Comparison of ENCODE assay signal across 20 cellular contexts in genomic region chr9:128765499-128765898, GRCh38. TPM values are rescaled to one million over a fixed set of nuclear protein-coding genes. Genes with fewer than 3 reads are reported as not detected.
DNase-seq lines count a peak whose midpoint lies in the region; ATAC-seq and TF ChIP-seq lines count a peak whose summit lies in the region.
"Had no signal": no experiment of that assay in that cellular context is flagged by ENCODE, and none has a peak within 500 bp of the region (broad histone marks: within the 10 kb centered on the region; RNA-seq: fewer than 3 reads in every experiment).

No MANE protein-coding gene starts in this region.

- no peak overlapping the region for H2AK5ac ChIP-seq in mesenchymal stem cell (ENCODE audit: low read length, severe bottlenecking)

- H3K4me1 Mint-ChIP-seq in central memory CD8-positive, alpha-beta T cell: peaks cover 40% of the 10 kb centered on the region
- H3K4me1 Mint-ChIP-seq in stimulated activated naive B cell treated with anti-CD40 and anti-IgM and Interleukin-4, amounts not matched to agents 10 μg/mL and 1 μg/mL and 100 μg/mL, for 72 hours: peaks cover 43 to 71% of the 10 kb centered on the region in 2 donors

- no peak overlapping the region for H3K4me3 Mint-ChIP-seq in central memory CD8-positive, alpha-beta T cell
- peak overlapping the region in 1 of 2 donors; percentile 61 for H3K4me3 Mint-ChIP-seq in stimulated activated naive B cell treated with anti-CD40 and anti-IgM and Interleukin-4, amounts not matched to agents 10 μg/mL and 1 μg/mL and 100 μg/mL, for 72 hours

- no peak overlapping the region for H2BK5ac ChIP-seq in mesenchymal stem cell (ENCODE audit: low read depth, low read length, poor library complexity, severe bottlenecking)

- no peaks in the 10 kb centered on the region for H3K9me3 ChIP-seq in mesenchymal stem cell (ENCODE audit: control insufficient read depth, low read length)
- H3K9me3 ChIP-seq in osteoblast (ENCODE audit: low read depth, low read length): no peaks in the 10 kb centered on the region

- peaks cover 17 to 25% of the 10 kb centered on the region in 2 experiments for H3K36me3 ChIP-seq in mesenchymal stem cell (ENCODE audit: control insufficient read depth in 1 of 2, insufficient read depth in 2 of 2, low read depth in 1 of 2, low read length in 2 of 2)
- no peaks in the 10 kb centered on the region for H3K36me3 ChIP-seq in osteoblast (ENCODE audit: insufficient read depth, low read length)

- H2BK15ac ChIP-seq in mesenchymal stem cell (ENCODE audit: low read depth, poor library complexity, severe bottlenecking): no peak overlapping the region

- H3K27ac ChIP-seq in mesenchymal stem cell (ENCODE audit: low read length, poor library complexity, severe bottlenecking) (peak overlapping the region; percentile 37), osteoblast (ENCODE audit: low read depth, low read length) (no peak overlapping the region)
- H3K27ac ChIP-seq: C4-2B, HL-60 had no signal

- H3K14ac ChIP-seq in mesenchymal stem cell (ENCODE audit: low read length in 2 of 2): no peak overlapping the region

- no peak overlapping the region for H4K8ac ChIP-seq in mesenchymal stem cell (ENCODE audit: low read length)

- H4K20me1 ChIP-seq in osteoblast (ENCODE audit: insufficient read depth, low read length): peaks cover 21% of the 10 kb centered on the region

- H3K18ac ChIP-seq in mesenchymal stem cell (ENCODE audit: low read depth in 1 of 2, low read length in 2 of 2): no peak overlapping the region

- H3K4me2 ChIP-seq in mesenchymal stem cell (ENCODE audit: low read length, poor library complexity, severe bottlenecking) (no peak overlapping the region), osteoblast (ENCODE audit: insufficient read depth, low read length) (no peak overlapping the region)

- peak; percentile 1 for DNase-seq in Right ventricle myocardium inferior (ENCODE audit: missing footprints)
- no peak for DNase-seq in left ventricle myocardium superior
- DNase-seq in central memory CD8-positive, alpha-beta T cell (ENCODE audit: low spot score in 2 of 2): no peak
- no peak for DNase-seq in mesenchymal stem cell
- no peak for DNase-seq in stimulated activated naive B cell treated with anti-CD40 and anti-IgM and Interleukin-4, amounts not matched to agents 10 μg/mL and 1 μg/mL and 100 μg/mL, for 72 hours
- no peak for DNase-seq in osteoblast (ENCODE audit: insufficient read length, low spot score, missing footprints)
- no peak for DNase-seq in SKM-1 treated with dmso at 0.1 percent for 144 hours (lab: John Stamatoyannopoulos, UW; ENCODE audit: unreplicated experiment)
- DNase-seq: DMS79, H7, KBM-7, MM.1S, NCI-H1048, NCI-H1417 treated with DMSO at 0.1 percent for 48 hours, NCI-H187, NCI-H446, NCI-H526, SHP77 had no signal

- no peak overlapping the region for H3K9ac ChIP-seq in mesenchymal stem cell (ENCODE audit: low read length)

- no peak overlapping the region for H3K4ac ChIP-seq in mesenchymal stem cell (ENCODE audit: low read depth in 1 of 2, low read length in 2 of 2)

- 90% methylated on average over 3 of the region's 3 CpGs for WGBS in mesenchymal stem cell

- no peak overlapping the region for H3K4me3 ChIP-seq in mesenchymal stem cell (ENCODE audit: insufficient read depth in 1 of 2, low read depth in 1 of 2, low read length in 2 of 2)
- H3K4me3 ChIP-seq in osteoblast (ENCODE audit: insufficient read depth, low read length): no peak overlapping the region

- peaks cover 13% of the 10 kb centered on the region for H3K36me3 Mint-ChIP-seq in central memory CD8-positive, alpha-beta T cell (ENCODE audit: insufficient read depth)
- H3K36me3 Mint-ChIP-seq in stimulated activated naive B cell treated with anti-CD40 and anti-IgM and Interleukin-4, amounts not matched to agents 10 μg/mL and 1 μg/mL and 100 μg/mL, for 72 hours: peaks cover 51 to 53% of the 10 kb centered on the region in 2 donors

- ATAC-seq in Right ventricle myocardium inferior: no peak
- no peak for ATAC-seq in left ventricle myocardium superior
- no peak for ATAC-seq in central memory CD8-positive, alpha-beta T cell (replicated peaks; ENCODE audit: extremely low read depth, poor library complexity, severe bottlenecking)
- ATAC-seq in stimulated activated naive B cell treated with anti-CD40 and anti-IgM and Interleukin-4, amounts not matched to agents 10 μg/mL and 1 μg/mL and 100 μg/mL, for 72 hours (replicated peaks): peak; percentile 67 to 79
- ATAC-seq in HG02938 (IDR thresholded peaks at IDR 0.05; ENCODE audit: unreplicated experiment): no peak

- H3K79me2 ChIP-seq in osteoblast (ENCODE audit: insufficient read depth, low read length): peaks cover 45% of the 10 kb centered on the region

- H4K91ac ChIP-seq in mesenchymal stem cell (ENCODE audit: low read length): no peak overlapping the region

- H3K27me3 ChIP-seq in mesenchymal stem cell (ENCODE audit: control insufficient read depth in 1 of 2, insufficient read depth in 1 of 2, low read length in 2 of 2) (no peaks in the 10 kb centered on the region), osteoblast (ENCODE audit: insufficient read depth, low read length) (no peaks in the 10 kb centered on the region)

- no peak overlapping the region for H2AFZ ChIP-seq in mesenchymal stem cell (ENCODE audit: low read depth, low read length)
- H2AFZ ChIP-seq in osteoblast (ENCODE audit: low read length): no peak overlapping the region

- H3K27ac Mint-ChIP-seq in central memory CD8-positive, alpha-beta T cell (ENCODE audit: low read depth): peak overlapping the region; percentile 32
- H3K27ac Mint-ChIP-seq in stimulated activated naive B cell treated with anti-CD40 and anti-IgM and Interleukin-4, amounts not matched to agents 10 μg/mL and 1 μg/mL and 100 μg/mL, for 72 hours: peak overlapping the region; percentile 20

- H2BK12ac ChIP-seq in mesenchymal stem cell (ENCODE audit: low read length in 2 of 2): no peak overlapping the region

- no peaks in the 10 kb centered on the region for H3K27me3 Mint-ChIP-seq in central memory CD8-positive, alpha-beta T cell
- no peaks in the 10 kb centered on the region for H3K27me3 Mint-ChIP-seq in stimulated activated naive B cell treated with anti-CD40 and anti-IgM and Interleukin-4, amounts not matched to agents 10 μg/mL and 1 μg/mL and 100 μg/mL, for 72 hours

- intact Hi-C loops in Right ventricle myocardium inferior (cut with DNase I) (no loop called here), left ventricle myocardium superior (cut with micrococcal nuclease) (no loop called here)

- TF ChIP-seq CTCF in osteoblast (IDR thresholded peaks at IDR 0.05; ENCODE audit: extremely low read depth, low read depth, low read length): no peak

- no peak overlapping the region for H3K23ac ChIP-seq in mesenchymal stem cell (ENCODE audit: low read length in 2 of 2)

- H3K9me3 Mint-ChIP-seq in central memory CD8-positive, alpha-beta T cell: no peaks in the 10 kb centered on the region
- H3K9me3 Mint-ChIP-seq in stimulated activated naive B cell treated with anti-CD40 and anti-IgM and Interleukin-4, amounts not matched to agents 10 μg/mL and 1 μg/mL and 100 μg/mL, for 72 hours: no peaks in the 10 kb centered on the region

- H2BK120ac ChIP-seq in mesenchymal stem cell (ENCODE audit: low read depth, low read length): no peak overlapping the region

- peaks cover 40% of the 10 kb centered on the region for H3K79me1 ChIP-seq in mesenchymal stem cell (replicated peaks; ENCODE audit: low read length, poor library complexity, severe bottlenecking)

- H3K4me1 ChIP-seq in mesenchymal stem cell (ENCODE audit: control insufficient read depth, insufficient read depth, low read depth, low read length) (peaks cover 26% of the 10 kb centered on the region), osteoblast (ENCODE audit: insufficient read depth, low read length) (peaks cover 3% of the 10 kb centered on the region)

RNA-seq across cellular contexts. Expression of gene ZER1, which starts 6.2 kb away (rescaled TPM):
- total RNA-seq in Right ventricle myocardium inferior (51.5 TPM), left ventricle myocardium superior (58.5 TPM), osteoblast (26.4 and 27.1 TPM in 2 replicates)
- 22.8 TPM for polyA plus RNA-seq in mesenchymal stem cell (2013, experiment 1 of 2)
- 22.7 TPM for polyA plus RNA-seq in mesenchymal stem cell (2013, experiment 2 of 2)

RNA-seq across cellular contexts. Expression of gene TBC1D13, which starts 21.6 kb away (rescaled TPM):
- total RNA-seq in Right ventricle myocardium inferior (16.6 TPM), left ventricle myocardium superior (19.9 TPM), osteoblast (17.0 and 18.6 TPM in 2 replicates)
- 16.8 TPM for polyA plus RNA-seq in mesenchymal stem cell (2013, experiment 1 of 2)
- polyA plus RNA-seq in mesenchymal stem cell (2013, experiment 2 of 2): 17.1 TPM

RNA-seq across cellular contexts. Expression of gene ZDHHC12, which starts 41.6 kb away (rescaled TPM):
- total RNA-seq in Right ventricle myocardium inferior: 6.4 TPM
- 5.7 TPM for total RNA-seq in left ventricle myocardium superior
- 28.9 TPM for polyA plus RNA-seq in mesenchymal stem cell (2013, experiment 1 of 2)
- polyA plus RNA-seq in mesenchymal stem cell (2013, experiment 2 of 2): 26.9 TPM
- total RNA-seq in osteoblast: 32.7 and 35.1 TPM in 2 replicates

RNA-seq across cellular contexts. Expression of gene ENDOG, which starts 52.8 kb away (rescaled TPM):
- total RNA-seq in Right ventricle myocardium inferior (84.4 TPM), left ventricle myocardium superior (88.5 TPM), osteoblast (17.4 and 18.0 TPM in 2 replicates)
- 9.6 TPM for polyA plus RNA-seq in mesenchymal stem cell (2013, experiment 1 of 2)
- polyA plus RNA-seq in mesenchymal stem cell (2013, experiment 2 of 2): 9.0 TPM

Comparison
In these comparisons a context has a peak if more than half of its experiments do, and no peak if none do; other contexts are left out.
1. ATAC-seq: peak in stimulated activated naive B cell treated with anti-CD40 and anti-IgM and Interleukin-4, amounts not matched to agents 10 μg/mL and 1 μg/mL and 100 μg/mL, for 72 hours (2 of 2); none in Right ventricle myocardium inferior (single experiment), left ventricle myocardium superior (single experiment), central memory CD8-positive, alpha-beta T cell (single experiment) and HG02938 (single experiment).